ENCODE assay signal across 10 cellular contexts in the genomic region with DNA sequence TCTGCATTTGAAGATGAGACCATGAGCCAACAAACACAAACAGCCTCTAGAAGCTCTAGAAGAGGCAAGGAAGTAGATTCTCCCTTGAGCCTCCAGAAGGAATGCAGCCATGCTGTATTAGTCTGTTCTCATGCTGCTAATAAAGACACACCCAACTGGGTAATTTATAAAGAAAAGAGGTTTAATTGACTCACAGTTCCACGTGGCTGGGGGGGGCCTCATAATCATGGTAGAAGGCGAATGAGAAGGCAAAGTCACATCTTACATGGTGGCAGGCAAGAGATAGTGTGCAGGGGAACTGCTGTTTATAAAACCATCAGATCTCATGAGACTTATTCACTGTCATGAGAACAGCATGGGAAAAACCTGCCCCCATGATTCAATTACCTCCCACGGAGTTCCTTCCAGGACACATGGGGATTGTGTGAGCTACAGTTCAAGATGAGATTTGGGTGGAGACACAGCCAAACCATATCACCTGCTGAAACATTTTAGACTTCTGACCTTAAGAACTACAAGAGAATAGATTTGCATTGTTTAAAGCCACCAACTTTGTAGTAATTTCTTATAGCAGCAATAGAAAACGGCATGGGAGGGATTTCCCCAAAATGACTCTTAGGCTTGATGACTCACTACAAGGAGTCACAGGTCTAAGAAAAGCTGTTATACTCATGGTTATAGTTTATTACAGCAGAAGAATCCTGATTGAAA.
DNase-seq lines count a peak whose midpoint lies in the region; ATAC-seq lines count a peak whose summit lies in the region.
"Had no signal": no experiment of that assay in that cellular context is flagged by ENCODE, and none has a peak within 500 bp of the region (broad histone marks: within the 10 kb centered on the region; RNA-seq: fewer than 3 reads in every experiment).

No MANE protein-coding gene starts in this region.

- H3K9me3 Mint-ChIP-seq in stimulated activated memory B cell treated with anti-CD40 and anti-IgM and Interleukin-4, amounts not matched to agents 10 μg/mL and 1 μg/mL and 100 μg/mL, for 72 hours: peaks cover 3% of the 10 kb centered on the region

- no peak overlapping the region for H3K4me3 Mint-ChIP-seq in stimulated activated memory B cell treated with anti-CD40 and anti-IgM and Interleukin-4, amounts not matched to agents 10 μg/mL and 1 μg/mL and 100 μg/mL, for 72 hours

- H3K27me3 Mint-ChIP-seq in stimulated activated memory B cell treated with anti-CD40 and anti-IgM and Interleukin-4, amounts not matched to agents 10 μg/mL and 1 μg/mL and 100 μg/mL, for 72 hours: peaks cover 8% of the 10 kb centered on the region

- DNase-seq in A172 (ENCODE audit: low spot score): peak; percentile 82
- peak; percentile 84 for DNase-seq in HT1080 (ENCODE audit: low read depth)
- no peak for DNase-seq in superior temporal gyrus (ENCODE audit: extremely low spot score)
- no peak for DNase-seq in NCI-H2196 treated with DMSO at 0.1 percent for 48 hours (lab: John Stamatoyannopoulos, UW; ENCODE audit: unreplicated experiment)
- no peak for DNase-seq in NCI-H146 (lab: John Stamatoyannopoulos, UW)
- DNase-seq: aorta, C1 segment of cervical spinal cord had no signal

- no peaks in the 10 kb centered on the region for H3K4me1 Mint-ChIP-seq in stimulated activated memory B cell treated with anti-CD40 and anti-IgM and Interleukin-4, amounts not matched to agents 10 μg/mL and 1 μg/mL and 100 μg/mL, for 72 hours

- H3K27ac Mint-ChIP-seq in stimulated activated memory B cell treated with anti-CD40 and anti-IgM and Interleukin-4, amounts not matched to agents 10 μg/mL and 1 μg/mL and 100 μg/mL, for 72 hours: no peak overlapping the region

- ATAC-seq in GM18907 (IDR thresholded peaks at IDR 0.05; ENCODE audit: unreplicated experiment): peak; percentile 60
- peak; percentile 80 for ATAC-seq in esophagus mucosa
- ATAC-seq in stimulated activated memory B cell treated with anti-CD40 and anti-IgM and Interleukin-4, amounts not matched to agents 10 μg/mL and 1 μg/mL and 100 μg/mL, for 72 hours: no peak

- H3K36me3 Mint-ChIP-seq in stimulated activated memory B cell treated with anti-CD40 and anti-IgM and Interleukin-4, amounts not matched to agents 10 μg/mL and 1 μg/mL and 100 μg/mL, for 72 hours: no peaks in the 10 kb centered on the region

Comparison
In these comparisons a context has a peak if more than half of its experiments do, and no peak if none do; other contexts are left out.
1. DNase-seq: peak in A172 (single experiment) and HT1080 (single experiment); none in superior temporal gyrus (single experiment), NCI-H2196 treated with DMSO at 0.1 percent for 48 hours (single experiment) and NCI-H146 (single experiment).